13 cellular contexts compared by ENCODE assay signal in the genomic region with DNA sequence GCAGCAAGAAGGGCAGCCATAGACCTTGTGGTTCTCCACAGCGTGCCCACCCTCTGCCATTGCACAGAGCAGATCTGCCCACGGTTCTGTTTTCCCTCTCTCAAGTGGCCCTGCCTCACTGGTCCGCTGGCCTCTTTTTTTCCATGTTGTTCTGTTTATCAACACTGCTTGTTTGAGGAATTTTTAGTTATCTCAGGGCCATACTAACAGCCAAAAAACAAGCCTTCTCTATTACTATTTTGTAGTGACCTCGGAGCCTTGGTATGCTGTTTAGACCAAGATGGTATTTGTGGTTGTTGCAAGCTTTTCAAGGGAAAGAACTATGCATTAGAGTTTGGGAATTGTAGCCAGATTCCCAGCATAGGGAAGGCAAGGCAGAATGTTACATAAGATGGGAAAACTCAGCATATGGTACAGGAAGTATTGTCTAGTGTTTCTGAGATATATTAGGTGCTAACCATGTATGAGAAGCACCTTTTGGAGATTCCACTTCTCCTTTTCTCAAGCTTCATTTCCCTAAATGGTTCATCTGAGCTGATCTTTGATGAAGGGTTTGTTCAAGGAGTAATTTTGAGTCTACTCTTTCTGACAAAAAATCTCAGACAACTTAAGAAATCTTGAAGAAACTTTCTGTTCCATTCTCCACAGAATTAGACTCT.
DNase-seq lines count a peak whose midpoint lies in the region; ATAC-seq and TF ChIP-seq lines count a peak whose summit lies in the region.
"Had no signal": no experiment of that assay in that cellular context is flagged by ENCODE, and none has a peak within 500 bp of the region (broad histone marks: within the 10 kb centered on the region; RNA-seq: fewer than 3 reads in every experiment).

No MANE protein-coding gene starts in this region.

- peak; percentile 87 for DNase-seq in GM04504 (ENCODE audit: low read depth)
- peak; percentile 90 for DNase-seq in NCI-H226
- DNase-seq in epithelial cell of esophagus (ENCODE audit: low read depth), result peak; percentile 30
- peak; percentile 33 for DNase-seq in pons (ENCODE audit: low spot score)
- no peak for DNase-seq in GM19240 (ENCODE audit: insufficient read length, low spot score)
- no peak for DNase-seq in NCI-H345 (lab: John Stamatoyannopoulos, UW)
- DNase-seq: activated naive CD8-positive, alpha-beta T cell treated with anti-CD3 and anti-CD28 coated beads for 36 hours; GF-D8; heart right ventricle; NCI-H774; WERI-Rb-1 had no signal

- H3K4me3 ChIP-seq in epithelial cell of esophagus (ENCODE audit: low read length), result no peak overlapping the region
- H3K4me3 ChIP-seq: heart right ventricle had no signal

- TF ChIP-seq CTCF in epithelial cell of esophagus (IDR thresholded peaks at IDR 0.05; ENCODE audit: insufficient read depth, low read depth, low read length, missing control alignments), result no peak

- no peak for ATAC-seq in HG03521 (IDR thresholded peaks at IDR 0.05; ENCODE audit: unreplicated experiment)
- ATAC-seq in HG02759 (IDR thresholded peaks at IDR 0.05; ENCODE audit: unreplicated experiment), result no peak

Comparison
In these comparisons a context has a peak if more than half of its experiments do, and no peak if none do; other contexts are left out.
1. DNase-seq: peak in GM04504 (single experiment), NCI-H226 (single experiment), epithelial cell of esophagus (single experiment) and pons (single experiment); none in GM19240 (single experiment) and NCI-H345 (single experiment).